8 cellular contexts compared by ENCODE assay signal in the genomic region with DNA sequence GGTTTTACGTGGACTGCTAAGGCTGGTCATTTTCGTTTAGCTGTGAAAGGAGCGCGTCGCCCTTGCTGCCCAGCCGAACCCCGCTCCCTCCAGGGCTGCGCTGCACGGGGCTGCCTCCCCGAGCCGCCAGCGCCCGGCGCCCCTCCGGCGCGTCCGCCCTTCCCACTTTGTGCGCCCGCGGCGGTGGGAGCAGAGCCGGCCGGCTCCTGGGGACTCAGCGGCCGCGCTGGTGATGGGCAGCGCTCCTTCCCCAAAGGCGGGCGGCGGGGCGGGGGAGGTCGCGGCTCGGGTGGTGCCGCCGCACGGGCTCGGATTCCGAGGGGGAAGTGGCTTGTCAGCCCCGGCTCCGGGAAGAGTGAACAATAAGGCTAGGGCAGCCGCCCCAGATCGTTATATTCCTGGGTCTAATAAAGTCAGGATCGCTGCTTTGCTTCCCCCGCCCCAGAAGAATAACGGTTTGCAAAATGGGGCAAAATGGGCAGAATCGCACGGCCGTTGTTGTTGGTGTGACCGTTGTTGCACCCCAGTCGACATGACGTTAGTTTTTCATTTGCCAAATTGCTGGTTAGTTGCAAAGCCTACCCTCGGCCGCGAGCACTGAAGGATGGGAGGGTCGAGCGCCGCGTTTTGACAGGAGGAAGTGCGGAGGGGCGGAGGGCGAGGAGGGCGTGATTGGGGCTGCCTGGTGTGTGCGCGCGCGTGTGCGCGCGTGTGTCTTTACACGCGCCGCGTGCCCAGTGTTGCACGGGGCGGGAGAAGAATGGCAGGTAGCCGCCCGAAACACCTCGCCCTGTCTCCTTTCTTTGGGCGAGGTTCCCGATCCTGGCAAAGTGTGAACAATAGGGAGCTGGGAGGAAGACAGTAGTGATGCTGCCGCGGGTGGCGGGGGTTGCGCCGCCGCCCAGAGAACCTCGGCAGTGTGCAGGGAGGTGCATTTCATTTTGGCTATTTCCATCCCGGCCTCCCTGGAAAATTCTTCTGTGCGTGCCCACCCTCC. TPM values are rescaled to one million over a fixed set of nuclear protein-coding genes. Genes with fewer than 3 reads are reported as not detected.
DNase-seq lines count a peak whose midpoint lies in the region; ATAC-seq, FAIRE-seq and TF ChIP-seq lines count a peak whose summit lies in the region.

No MANE protein-coding gene starts in this region.

- no peak overlapping the region for H3K27ac Mint-ChIP-seq in T-cell

- POLR2A ChIA-PET in T-cell (lab: Charles Lee) = no interaction called here

- H3K4me1 Mint-ChIP-seq in T-cell = peaks cover 14 to 21% (median 17%) of the 10 kb centered on the region in 3 donors

- no peak for ATAC-seq in T-cell (replicated peaks in 1 of 4)
- ATAC-seq in HG02763 (IDR thresholded peaks at IDR 0.05; ENCODE audit: unreplicated experiment) = no peak

- H3K4me1 ChIP-seq in BLaER1 treated with 17β-estradiol and CSF1 and Interleukin-3, amounts not matched to agents 10 nM and 100 nM = peaks cover 0 to 4% (median 0%) of the 10 kb centered on the region in 10 experiments; a peak in 1 of 20 replicates
- H3K4me1 ChIP-seq in esophagus (ENCODE audit: control insufficient read depth in 2 of 2, insufficient read depth in 2 of 2, low read length in 1 of 2) (peaks cover 0 to 4% of the 10 kb centered on the region in 2 donors), muscle layer of duodenum (ENCODE audit: control insufficient read depth in 1 of 2, insufficient read depth in 2 of 2, low read length in 2 of 2) (peaks cover 0 to 21% of the 10 kb centered on the region in 2 donors)

- no peaks in the 10 kb centered on the region for H3K36me3 Mint-ChIP-seq in T-cell

- H3K27me3 Mint-ChIP-seq in T-cell = peaks cover 47 to 65% of the 10 kb centered on the region in 2 donors

- peaks cover 0 to 5% (median 0%) of the 10 kb centered on the region in 11 experiments; a peak in 2 of 22 replicates for H3K9me3 ChIP-seq in BLaER1 treated with 17β-estradiol and CSF1 and Interleukin-3, amounts not matched to agents 10 nM and 100 nM (replicated peaks in 1 of 11)
- H3K9me3 ChIP-seq in esophagus (ENCODE audit: control insufficient read depth in 2 of 2, insufficient read depth in 1 of 2, low read depth in 1 of 2, low read length in 1 of 2) (peaks cover 0 to 2% of the 10 kb centered on the region in 2 donors), muscle layer of duodenum (ENCODE audit: control insufficient read depth in 1 of 2, low read length in 2 of 2) (no peaks in the 10 kb centered on the region)

- H3K27ac ChIP-seq in BLaER1 treated with 17β-estradiol and CSF1 and Interleukin-3, amounts not matched to agents 10 nM and 100 nM = peak overlapping the region in 1 of 11 experiments; percentile 28; a peak in 1 of 22 replicates
- H3K27ac ChIP-seq in HL-60 (replicated peaks) (no peak overlapping the region), esophagus (ENCODE audit: low read depth in 2 of 2, low read length in 1 of 2) (no peak overlapping the region), muscle layer of duodenum (ENCODE audit: low read length) (no peak overlapping the region)

- DNase-seq in HL-60 (ENCODE audit: low read depth in 1 of 2, low spot score in 1 of 2) (peak in 1 of 2 experiments; percentile 13), T-cell (peak in 8 of 34 experiments; percentile 0 to 30 (median 12)), urothelium cell line (ENCODE audit: low spot score) (peak; percentile 49), HT-29 (ENCODE audit: low spot score) (no peak)

- no peaks in the 10 kb centered on the region for H3K36me3 ChIP-seq in BLaER1 treated with 17β-estradiol and CSF1 and Interleukin-3, amounts not matched to agents 10 nM and 100 nM
- H3K36me3 ChIP-seq in esophagus (ENCODE audit: control insufficient read depth in 2 of 2, insufficient read depth in 2 of 2, low read length in 1 of 2) = no peaks in the 10 kb centered on the region
- H3K36me3 ChIP-seq in muscle layer of duodenum (ENCODE audit: control insufficient read depth in 1 of 2, insufficient read depth in 2 of 2, low read length in 2 of 2) = no peaks in the 10 kb centered on the region

- H3K4me2 ChIP-seq in BLaER1 treated with 17β-estradiol and CSF1 and Interleukin-3, amounts not matched to agents 10 nM and 100 nM = peak overlapping the region; percentile 93 to 99 (median 96)

- peak overlapping the region; percentile 2 to 76 (median 69); a peak in 21 of 22 replicates for H3K9ac ChIP-seq in BLaER1 treated with 17β-estradiol and CSF1 and Interleukin-3, amounts not matched to agents 10 nM and 100 nM

- FAIRE-seq in urothelium cell line (lab: Jason Lieb, UNC) = peak; percentile 65

- 1% methylated on average over 90 to 91 of the region's 91 CpGs for WGBS in esophagus, 2 donors

- H3K4me3 ChIP-seq in BLaER1 treated with 17β-estradiol and CSF1 and Interleukin-3, amounts not matched to agents 10 nM and 100 nM = peak overlapping the region; percentile 69 to 87 (median 73)
- H3K4me3 ChIP-seq in HL-60 (replicated peaks; ENCODE audit: insufficient read depth, low read length) (peak overlapping the region; percentile 46), esophagus (ENCODE audit: low read depth in 1 of 2, low read length in 2 of 2) (peak overlapping the region; percentile 38 to 40), muscle layer of duodenum (ENCODE audit: low read depth in 1 of 2, low read length in 2 of 2) (peak overlapping the region; percentile 71 to 78)

- H4K20me1 ChIP-seq in BLaER1 treated with 17β-estradiol and CSF1 and Interleukin-3, amounts not matched to agents 10 nM and 100 nM = no peaks in the 10 kb centered on the region

- no peak for TF ChIP-seq CTCF in HL-60 (IDR thresholded peaks at IDR 0.05; ENCODE audit: insufficient read depth, low read length)

- CTCF ChIA-PET in T-cell (lab: Charles Lee) = no interaction called here

- peaks cover 5 to 23% (median 15%) of the 10 kb centered on the region in 11 experiments; a peak in 18 of 22 replicates for H3K27me3 ChIP-seq in BLaER1 treated with 17β-estradiol and CSF1 and Interleukin-3, amounts not matched to agents 10 nM and 100 nM
- H3K27me3 ChIP-seq in HL-60 (ENCODE audit: insufficient read depth, poor library complexity, severe bottlenecking) = peaks cover 60% of the 10 kb centered on the region
- peaks cover 0 to 21% of the 10 kb centered on the region in 2 donors for H3K27me3 ChIP-seq in esophagus (ENCODE audit: control insufficient read depth in 1 of 2, insufficient read depth in 2 of 2, low read length in 2 of 2)
- no peaks in the 10 kb centered on the region for H3K27me3 ChIP-seq in muscle layer of duodenum (ENCODE audit: low read depth, low read length)

- no peaks in the 10 kb centered on the region for H3K9me3 Mint-ChIP-seq in T-cell

- H3K4me3 Mint-ChIP-seq in T-cell = peak overlapping the region; percentile 76 to 81 (median 78)

RNA-seq across cellular contexts. Expression of a gene that starts 0.8 kb away (rescaled TPM):
- 1 to 10 TPM in 4 of 5 donors, under 1 TPM in 1; 0.90 to 1.8 (median 1.1) TPM for total RNA-seq in T-cell
- polyA plus RNA-seq in esophagus = 1 to 10 TPM; 1.7 to 2.2 TPM
- total RNA-seq in HT-29 (2014; rRNA removed; shearing (Covaris generic)) = not detected in 2 replicates
